20 cellular contexts compared by ENCODE assay signal in the genomic region with DNA sequence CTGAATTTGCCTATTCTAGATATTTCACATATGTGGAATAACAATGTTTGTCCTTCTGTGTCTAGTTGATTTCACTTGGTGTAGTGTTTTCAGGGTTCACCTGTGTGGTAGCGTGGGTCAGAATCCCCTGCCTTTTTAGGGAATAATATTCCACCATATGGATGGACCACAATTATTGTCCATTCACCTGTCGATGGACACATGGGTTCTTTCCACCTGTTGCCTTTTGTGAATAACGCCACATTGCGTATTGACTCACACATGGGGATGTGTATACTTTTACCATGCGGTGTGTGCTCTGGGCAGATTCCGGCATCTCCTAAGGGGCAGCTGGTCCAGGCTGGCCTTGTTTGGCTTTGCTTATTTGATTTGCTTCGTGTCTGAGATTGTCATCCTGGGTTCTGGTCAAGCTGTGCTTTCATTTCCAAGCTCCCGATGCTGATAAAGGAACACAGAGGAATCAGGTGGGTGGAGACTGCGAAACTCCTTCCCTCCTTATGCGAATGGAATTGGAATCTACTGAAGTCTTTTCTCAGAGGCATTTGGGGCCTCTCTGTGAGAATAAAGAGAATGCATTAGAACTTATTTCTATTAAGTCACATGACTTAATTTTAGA. TPM values are rescaled to one million over a fixed set of nuclear protein-coding genes. Genes with fewer than 3 reads are reported as not detected.
DNase-seq lines count a peak whose midpoint lies in the region; ATAC-seq and TF ChIP-seq lines count a peak whose summit lies in the region.
"Had no signal": no experiment of that assay in that cellular context is flagged by ENCODE, and none has a peak within 500 bp of the region (broad histone marks: within the 10 kb centered on the region; RNA-seq: fewer than 3 reads in every experiment).

No MANE protein-coding gene starts in this region.

- no peaks in the 10 kb centered on the region for H3K36me3 Mint-ChIP-seq in neural progenitor cell
- H3K36me3 Mint-ChIP-seq: CD14-positive monocyte had no signal

- no peak overlapping the region for H3K4me2 ChIP-seq in neural progenitor cell

- intact Hi-C loops in cardiac septum (cut with DNase I) = no loop called here
- intact Hi-C loops in left ventricle myocardium inferior (cut with micrococcal nuclease) = no loop called here

- no peaks in the 10 kb centered on the region for H3K9me3 Mint-ChIP-seq in neural progenitor cell
- H3K9me3 Mint-ChIP-seq: CD14-positive monocyte had no signal

- in situ Hi-C loops in KBM-7 (cut with MboI; ENCODE audit: low pct_unique_long_range_greater_than_20kb, low sequenced_read_pairs) = no loop called here

- H2AFZ ChIP-seq in neural progenitor cell (replicated peaks) = no peak overlapping the region

- H3K36me3 ChIP-seq in left ventricle myocardium inferior (no peaks in the 10 kb centered on the region), RWPE2 (ENCODE audit: low read depth) (no peaks in the 10 kb centered on the region), neural progenitor cell (no peaks in the 10 kb centered on the region), MG63 (no peaks in the 10 kb centered on the region)
- H3K36me3 ChIP-seq: SJSA1 had no signal

- H3K27ac ChIP-seq in left ventricle myocardium inferior (replicated peaks) = no peak overlapping the region
- H3K27ac ChIP-seq in RWPE2 (ENCODE audit: poor library complexity, severe bottlenecking) = no peak overlapping the region
- H3K27ac ChIP-seq in neural progenitor cell = no peak overlapping the region
- H3K27ac ChIP-seq: SJSA1 had no signal

- DNase-seq in cardiac septum (ENCODE audit: low spot score) = peak; percentile 50
- no peak for DNase-seq in left ventricle myocardium inferior
- peak; percentile 3 for DNase-seq in RWPE2 (ENCODE audit: low spot score)
- no peak for DNase-seq in neural progenitor cell (ENCODE audit: low spot score)
- no peak for DNase-seq in D341Med (ENCODE audit: low spot score)
- DNase-seq in KBM-7 = no peak
- no peak for DNase-seq in MG63
- DNase-seq: ACHN, AML-193, IMR-90, NCI-H2029, OCI-M1, RPMI8226 had no signal

- H3K4me3 ChIP-seq in left ventricle myocardium inferior (no peak overlapping the region), RWPE2 (ENCODE audit: severe bottlenecking) (no peak overlapping the region), neural progenitor cell (no peak overlapping the region), MG63 (no peak overlapping the region)
- H3K4me3 ChIP-seq: SJSA1 had no signal

- no peaks in the 10 kb centered on the region for H3K27me3 ChIP-seq in left ventricle myocardium inferior (ENCODE audit: low read depth)
- H3K27me3 ChIP-seq in RWPE2 (ENCODE audit: insufficient read depth, poor library complexity, severe bottlenecking) = no peaks in the 10 kb centered on the region
- H3K27me3 ChIP-seq in neural progenitor cell = no peaks in the 10 kb centered on the region
- no peaks in the 10 kb centered on the region for H3K27me3 ChIP-seq in MG63
- H3K27me3 ChIP-seq: SJSA1 had no signal

- no peaks in the 10 kb centered on the region for H3K9me3 ChIP-seq in left ventricle myocardium inferior (replicated peaks)
- no peaks in the 10 kb centered on the region for H3K9me3 ChIP-seq in RWPE2 (ENCODE audit: severe bottlenecking)
- no peaks in the 10 kb centered on the region for H3K9me3 ChIP-seq in neural progenitor cell (ENCODE audit: low read depth)
- H3K9me3 ChIP-seq in MG63 = no peaks in the 10 kb centered on the region
- H3K9me3 ChIP-seq: Caco-2, SJSA1 had no signal

- no peaks in the 10 kb centered on the region for H4K20me1 ChIP-seq in neural progenitor cell (ENCODE audit: low read depth)

- H3K4me3 Mint-ChIP-seq in neural progenitor cell = no peak overlapping the region
- H3K4me3 Mint-ChIP-seq: CD14-positive monocyte had no signal

- peaks cover 7% of the 10 kb centered on the region for H3K4me1 Mint-ChIP-seq in neural progenitor cell
- H3K4me1 Mint-ChIP-seq: CD14-positive monocyte had no signal

- H3K27ac Mint-ChIP-seq in neural progenitor cell = peak overlapping the region; percentile 48

- H3K27me3 Mint-ChIP-seq in neural progenitor cell (ENCODE audit: insufficient read depth, low read depth) = peaks cover 7% of the 10 kb centered on the region

- H3K4me1 ChIP-seq in left ventricle myocardium inferior (no peaks in the 10 kb centered on the region), RWPE2 (ENCODE audit: insufficient read depth, poor library complexity, severe bottlenecking) (no peaks in the 10 kb centered on the region), neural progenitor cell (no peaks in the 10 kb centered on the region)
- H3K4me1 ChIP-seq: Caco-2, SJSA1 had no signal

- TF ChIP-seq CTCF in left ventricle myocardium inferior (IDR thresholded peaks at IDR 0.05; ENCODE audit: borderline replicate concordance) (no peak), RWPE2 (IDR thresholded peaks at IDR 0.05; ENCODE audit: poor library complexity, severe bottlenecking) (no peak), neural progenitor cell (IDR thresholded peaks at IDR 0.05) (no peak)

- ATAC-seq in RWPE2 (ENCODE audit: low read depth) = no peak
- no peak for ATAC-seq in HG03565 (IDR thresholded peaks at IDR 0.05; ENCODE audit: unreplicated experiment)

- H3F3A ChIP-seq in neural progenitor cell (ENCODE audit: low read depth) = no peaks in the 10 kb centered on the region

- no peak overlapping the region for H3K9ac ChIP-seq in neural progenitor cell

- no peaks in the 10 kb centered on the region for H3K79me2 ChIP-seq in neural progenitor cell (ENCODE audit: low read depth)

RNA-seq across cellular contexts. Expression of a gene that starts 18.9 kb away (rescaled TPM):
- total RNA-seq in cardiac septum (not detected), left ventricle myocardium inferior (not detected), neural progenitor cell (ENCODE audit: low replicate concordance) (not detected in 2 replicates)
- not detected in 2 replicates for total RNA-seq in MG63 (2014; rRNA removed; shearing (Covaris generic); ENCODE audit: low replicate concordance)
- total RNA-seq: Caco-2, H4, HT-29, IMR-90, NCI-H460, SJSA1 had no signal

RNA-seq across cellular contexts. Expression of a gene that starts 44.2 kb away (rescaled TPM):
- total RNA-seq in cardiac septum (3.1 TPM), left ventricle myocardium inferior (4.9 TPM), neural progenitor cell (ENCODE audit: low replicate concordance) (not detected in 2 replicates)
- total RNA-seq in MG63 (2014; rRNA removed; shearing (Covaris generic); ENCODE audit: low replicate concordance) = 2.1 TPM in 1 of 2 replicates, not detected in the other
- total RNA-seq: Caco-2, H4, HT-29, SJSA1 had no signal

Comparison
In these comparisons a context has a peak if more than half of its experiments do, and no peak if none do; other contexts are left out.
1. DNase-seq: peak in cardiac septum (single experiment) and RWPE2 (single experiment); none in left ventricle myocardium inferior (single experiment), neural progenitor cell (single experiment), D341Med (single experiment), KBM-7 (single experiment) and MG63 (single experiment).